Comparison of ENCODE assay signal across 10 cellular contexts in genomic region chr15:99613887-99614642, GRCh38. TPM values are rescaled to one million over a fixed set of nuclear protein-coding genes. Genes with fewer than 3 reads are reported as not detected.
DNase-seq lines count a peak whose midpoint lies in the region; ATAC-seq, FAIRE-seq and TF ChIP-seq lines count a peak whose summit lies in the region.
"Had no signal": no experiment of that assay in that cellular context is flagged by ENCODE, and none has a peak within 500 bp of the region (broad histone marks: within the 10 kb centered on the region; RNA-seq: fewer than 3 reads in every experiment).

No MANE protein-coding gene starts in this region.

- no peaks in the 10 kb centered on the region for H3K27me3 Mint-ChIP-seq in stimulated activated naive B cell treated with anti-CD40 and anti-IgM and Interleukin-4, amounts not matched to agents 10 μg/mL and 1 μg/mL and 100 μg/mL, for 72 hours

- no peaks in the 10 kb centered on the region for H3K9me3 ChIP-seq in right cardiac atrium (ENCODE audit: control insufficient read depth, low read length)

- no peaks in the 10 kb centered on the region for H3K9me3 Mint-ChIP-seq in stimulated activated naive B cell treated with anti-CD40 and anti-IgM and Interleukin-4, amounts not matched to agents 10 μg/mL and 1 μg/mL and 100 μg/mL, for 72 hours

- intact Hi-C loops in right cardiac atrium (cut with DNase I): no loop called here

- H3K4me1 ChIP-seq in right cardiac atrium (ENCODE audit: control insufficient read depth, insufficient read depth, low read length): peaks cover 12% of the 10 kb centered on the region

- H3K36me3 Mint-ChIP-seq in stimulated activated naive B cell treated with anti-CD40 and anti-IgM and Interleukin-4, amounts not matched to agents 10 μg/mL and 1 μg/mL and 100 μg/mL, for 72 hours: peaks cover 9 to 20% of the 10 kb centered on the region in 2 donors

- no peak overlapping the region for H3K27ac ChIP-seq in RWPE1
- no peak overlapping the region for H3K27ac ChIP-seq in right cardiac atrium (ENCODE audit: low read length)

- WGBS in right cardiac atrium: 77% methylated on average over 6 of the region's 6 CpGs

- POLR2A ChIA-PET in RWPE1 (lab: Yijun Ruan, JAX; ENCODE audit: low non-redundant PET): no interaction called here

- CTCF ChIA-PET in RWPE1 (lab: Yijun Ruan, JAX): interaction anchor here (0.7 kb wide), 2 partner anchors 90 to 91 kb away, joined by 3 read pairs; no protein-coding TSS in a partner anchor

- no peak for TF ChIP-seq CTCF in RWPE1 (conservative IDR thresholded peaks at IDR 0.05; ENCODE audit: low read depth)

- H3K27me3 ChIP-seq in right cardiac atrium (ENCODE audit: control insufficient read depth, insufficient read depth): no peaks in the 10 kb centered on the region

- ATAC-seq in GM21619 (IDR thresholded peaks at IDR 0.05; ENCODE audit: unreplicated experiment) (peak; percentile 28), right cardiac atrium (peak; percentile 32 to 34), HG02798 (IDR thresholded peaks at IDR 0.05; ENCODE audit: poor library complexity, unreplicated experiment) (no peak)
- peak; percentile 7 to 43 for ATAC-seq in stimulated activated naive B cell treated with anti-CD40 and anti-IgM and Interleukin-4, amounts not matched to agents 10 μg/mL and 1 μg/mL and 100 μg/mL, for 72 hours (replicated peaks)

- H3K4me3 ChIP-seq in right cardiac atrium (ENCODE audit: low read length): no peak overlapping the region

- H3K4me3 Mint-ChIP-seq in stimulated activated naive B cell treated with anti-CD40 and anti-IgM and Interleukin-4, amounts not matched to agents 10 μg/mL and 1 μg/mL and 100 μg/mL, for 72 hours: no peak overlapping the region

- peak overlapping the region; percentile 33 for H3K27ac Mint-ChIP-seq in stimulated activated naive B cell treated with anti-CD40 and anti-IgM and Interleukin-4, amounts not matched to agents 10 μg/mL and 1 μg/mL and 100 μg/mL, for 72 hours

- no peak for FAIRE-seq in urothelium cell line (lab: Jason Lieb, UNC)
- FAIRE-seq: endothelial cell of umbilical vein had no signal

- H3K4me1 Mint-ChIP-seq in stimulated activated naive B cell treated with anti-CD40 and anti-IgM and Interleukin-4, amounts not matched to agents 10 μg/mL and 1 μg/mL and 100 μg/mL, for 72 hours: peaks cover 36 to 59% of the 10 kb centered on the region in 2 donors

- DNase-seq in RWPE1 (ENCODE audit: low spot score) (peak; percentile 14), right cardiac atrium (peak in 1 of 3 donors; percentile 53), hippocampal formation (lab: John Stamatoyannopoulos, UW) (no peak), urothelium cell line (ENCODE audit: low spot score) (no peak), NCI-H524 (lab: John Stamatoyannopoulos, UW) (no peak)
- no peak for DNase-seq in stimulated activated naive B cell treated with anti-CD40 and anti-IgM and Interleukin-4, amounts not matched to agents 10 μg/mL and 1 μg/mL and 100 μg/mL, for 72 hours
- DNase-seq: retina had no signal

RNA-seq across cellular contexts. Expression of gene MEF2A, which starts 48.3 kb away (rescaled TPM):
- 100 to 1,000 TPM; 145 to 177 (median 174) TPM for total RNA-seq in right cardiac atrium
- 65.9 TPM for polyA plus RNA-seq in right cardiac atrium
